24 cellular contexts compared by ENCODE assay signal in the genomic region with DNA sequence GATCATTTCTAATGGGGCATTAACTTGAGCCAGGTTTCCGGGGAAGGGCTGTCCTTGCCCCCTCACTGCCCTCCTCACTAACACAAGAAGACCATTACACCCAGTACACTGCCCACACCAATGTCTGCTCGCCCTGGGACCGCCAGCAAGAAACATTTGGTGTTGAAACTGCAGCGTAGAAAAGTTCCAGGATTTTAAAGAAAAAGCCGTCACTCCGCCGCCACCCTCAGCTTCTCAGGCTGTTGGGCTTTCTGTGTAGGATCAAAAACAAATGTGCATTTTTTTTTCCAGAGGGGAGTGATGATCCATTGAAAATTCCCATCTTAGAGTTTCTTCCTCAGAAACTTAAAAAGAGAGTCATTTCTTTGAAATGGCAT.
A peak's percentile ranks its signal among the peaks of the same experiment; 100 is the strongest.
DNase-seq lines count a peak whose midpoint lies in the region; ATAC-seq, FAIRE-seq and TF ChIP-seq lines count a peak whose summit lies in the region.
"Had no signal": no experiment of that assay in that cellular context is flagged by ENCODE, and none has a peak within 500 bp of the region (broad histone marks: within the 10 kb centered on the region; RNA-seq: fewer than 3 reads in every experiment).

No MANE protein-coding gene starts in this region.

- no peak for ATAC-seq in HG02852 (IDR thresholded peaks at IDR 0.05; ENCODE audit: unreplicated experiment)
- ATAC-seq: activated T-cell treated with anti-CD3 and anti-CD28 coated beads, Interleukin-2, amount 50 U/mL, for 4 hours; K562; stimulated activated memory B cell treated with anti-CD40 and anti-IgM and Interleukin-4, amounts not matched to agents 10 μg/mL and 1 μg/mL and 100 μg/mL, for 72 hours had no signal

- H3K4me1 ChIP-seq in astrocyte (ENCODE audit: insufficient read depth, low read length) (peaks cover 29% of the 10 kb centered on the region), right atrium auricular region (peaks cover 0 to 32% of the 10 kb centered on the region in 2 donors), sigmoid colon (peaks cover 0 to 30% (median 18%) of the 10 kb centered on the region in 4 donors)

- no peak for FAIRE-seq in astrocyte (lab: Jason Lieb, UNC)
- FAIRE-seq: K562, TTC549 had no signal

- DNase-seq in AG10803 (ENCODE audit: low read depth) (peak; percentile 52), astrocyte (ENCODE audit: low read depth) (no peak), right atrium auricular region (ENCODE audit: low spot score) (no peak), sigmoid colon (no peak), WERI-Rb-1 (no peak)
- no peak for DNase-seq in activated CD4-positive, alpha-beta T cell treated with anti-CD3 and anti-CD28 coated beads for 48 hours
- no peak for DNase-seq in activated CD4-positive, alpha-beta T cell treated with anti-CD3 and anti-CD28 coated beads for 4 hours
- DNase-seq: activated CD4-positive, alpha-beta T cell treated with anti-CD3 and anti-CD28 coated beads, Interleukin-2, amount 50 U/mL, for 48 hours; activated naive CD8-positive, alpha-beta T cell treated with anti-CD3 and anti-CD28 coated beads for 36 hours; activated T-cell treated with anti-CD3 and anti-CD28 coated beads, Interleukin-2, amount 50 U/mL, for 4 hours; immature natural killer cell; mammary epithelial cell; NCI-H1048; NCI-H526; OCI-M1; uterus had no signal

- H4K20me1 ChIP-seq in astrocyte (ENCODE audit: insufficient read depth, low read length): no peaks in the 10 kb centered on the region

- no peak for TF ChIP-seq POLR2A in sigmoid colon (IDR thresholded peaks at IDR 0.05)

- peaks cover 49% of the 10 kb centered on the region for H3K4me1 Mint-ChIP-seq in astrocyte (ENCODE audit: low read depth, unreplicated experiment)
- H3K4me1 Mint-ChIP-seq: activated naive CD8-positive, alpha-beta T cell treated with anti-CD3 and anti-CD28 coated beads for 36 hours; CD8-positive, alpha-beta memory T cell; central memory CD8-positive, alpha-beta T cell; immature natural killer cell; stimulated activated memory B cell treated with anti-CD40 and anti-IgM and Interleukin-4, amounts not matched to agents 10 μg/mL and 1 μg/mL and 100 μg/mL, for 72 hours had no signal

- no peaks in the 10 kb centered on the region for H3K27me3 ChIP-seq in astrocyte (ENCODE audit: insufficient read depth, low read length)
- no peaks in the 10 kb centered on the region for H3K27me3 ChIP-seq in right atrium auricular region
- H3K27me3 ChIP-seq in sigmoid colon: no peaks in the 10 kb centered on the region
- H3K27me3 ChIP-seq in WERI-Rb-1 (ENCODE audit: insufficient read depth, low read depth, severe bottlenecking): no peaks in the 10 kb centered on the region
- H3K27me3 ChIP-seq: neutrophil, uterus had no signal

- peaks cover 14% of the 10 kb centered on the region for H3K36me3 Mint-ChIP-seq in astrocyte (ENCODE audit: low read depth, unreplicated experiment)
- H3K36me3 Mint-ChIP-seq: activated naive CD8-positive, alpha-beta T cell treated with anti-CD3 and anti-CD28 coated beads for 36 hours; CD8-positive, alpha-beta memory T cell; immature natural killer cell; stimulated activated memory B cell treated with anti-CD40 and anti-IgM and Interleukin-4, amounts not matched to agents 10 μg/mL and 1 μg/mL and 100 μg/mL, for 72 hours had no signal

- TF ChIP-seq EP300 in sigmoid colon (IDR thresholded peaks at IDR 0.05): no peak

- H3K9me3 ChIP-seq in astrocyte (ENCODE audit: insufficient read depth, low read depth, low read length) (no peaks in the 10 kb centered on the region), right atrium auricular region (no peaks in the 10 kb centered on the region), sigmoid colon (no peaks in the 10 kb centered on the region), WERI-Rb-1 (ENCODE audit: severe bottlenecking) (no peaks in the 10 kb centered on the region)
- H3K9me3 ChIP-seq: neutrophil, uterus had no signal

- H3K4me3 Mint-ChIP-seq in astrocyte (ENCODE audit: unreplicated experiment): peak overlapping the region; percentile 62
- H3K4me3 Mint-ChIP-seq: activated naive CD8-positive, alpha-beta T cell treated with anti-CD3 and anti-CD28 coated beads for 36 hours; activated T-cell treated with anti-CD3 and anti-CD28 coated beads, Interleukin-2, amount 50 U/mL, for 4 hours; CD8-positive, alpha-beta memory T cell; central memory CD8-positive, alpha-beta T cell; immature natural killer cell; stimulated activated memory B cell treated with anti-CD40 and anti-IgM and Interleukin-4, amounts not matched to agents 10 μg/mL and 1 μg/mL and 100 μg/mL, for 72 hours had no signal

- no peaks in the 10 kb centered on the region for H3K27me3 Mint-ChIP-seq in astrocyte (ENCODE audit: low read depth, unreplicated experiment)
- H3K27me3 Mint-ChIP-seq: activated naive CD8-positive, alpha-beta T cell treated with anti-CD3 and anti-CD28 coated beads for 36 hours; central memory CD8-positive, alpha-beta T cell; stimulated activated memory B cell treated with anti-CD40 and anti-IgM and Interleukin-4, amounts not matched to agents 10 μg/mL and 1 μg/mL and 100 μg/mL, for 72 hours had no signal

- peak overlapping the region; percentile 54 for H2AFZ ChIP-seq in astrocyte (ENCODE audit: low read depth, low read length)

- peak overlapping the region; percentile 78 for H3K9ac ChIP-seq in astrocyte (ENCODE audit: low read length)

- TF ChIP-seq CTCF in AG10803 (conservative IDR thresholded peaks at IDR 0.05; ENCODE audit: low read length) (no peak), astrocyte (IDR thresholded peaks at IDR 0.05; ENCODE audit: insufficient read depth, low read depth, low read length) (no peak), right atrium auricular region (IDR thresholded peaks at IDR 0.05) (no peak), sigmoid colon (IDR thresholded peaks at IDR 0.05) (no peak), WERI-Rb-1 (IDR thresholded peaks at IDR 0.05; ENCODE audit: low read depth, low read length) (no peak)

- H3K36me3 ChIP-seq in astrocyte (ENCODE audit: insufficient read depth, low read length) (peaks cover 5% of the 10 kb centered on the region), right atrium auricular region (no peaks in the 10 kb centered on the region), sigmoid colon (no peaks in the 10 kb centered on the region), WERI-Rb-1 (no peaks in the 10 kb centered on the region)
- H3K36me3 ChIP-seq: neutrophil, uterus had no signal

- intact Hi-C loops in sigmoid colon (cut with DNase I): no loop called here

- WGBS in sigmoid colon, 2 donors: 87 to 93% methylated on average over 7 of the region's 7 CpGs

- peak overlapping the region; percentile 24 for H3K4me3 ChIP-seq in AG10803 (ENCODE audit: low read length)
- no peak overlapping the region for H3K4me3 ChIP-seq in astrocyte (ENCODE audit: insufficient read depth, low read depth, low read length)
- H3K4me3 ChIP-seq in right atrium auricular region: no peak overlapping the region
- H3K4me3 ChIP-seq in sigmoid colon: no peak overlapping the region
- H3K4me3 ChIP-seq in WERI-Rb-1 (ENCODE audit: low read depth, low read length): no peak overlapping the region
- H3K4me3 ChIP-seq: K562, SK-N-MC, uterus had no signal

- peak overlapping the region; percentile 69 for H3K4me2 ChIP-seq in astrocyte (ENCODE audit: low read length)

- peak overlapping the region; percentile 93 for H3K27ac ChIP-seq in astrocyte (ENCODE audit: low read depth, low read length)
- H3K27ac ChIP-seq in right atrium auricular region: peak overlapping the region; percentile 67 to 70
- peak overlapping the region; percentile 33 to 68 (median 34) for H3K27ac ChIP-seq in sigmoid colon
- no peak overlapping the region for H3K27ac ChIP-seq in WERI-Rb-1
- H3K27ac ChIP-seq: neutrophil, SK-N-MC, uterus had no signal

- H3K79me2 ChIP-seq in astrocyte (ENCODE audit: insufficient read depth, low read length): peaks cover 85% of the 10 kb centered on the region

- H3K27ac Mint-ChIP-seq in astrocyte (ENCODE audit: unreplicated experiment): peak overlapping the region; percentile 98
- H3K27ac Mint-ChIP-seq: activated naive CD8-positive, alpha-beta T cell treated with anti-CD3 and anti-CD28 coated beads for 36 hours; CD8-positive, alpha-beta memory T cell; immature natural killer cell; stimulated activated memory B cell treated with anti-CD40 and anti-IgM and Interleukin-4, amounts not matched to agents 10 μg/mL and 1 μg/mL and 100 μg/mL, for 72 hours had no signal

- no peaks in the 10 kb centered on the region for H3K9me3 Mint-ChIP-seq in astrocyte (ENCODE audit: unreplicated experiment)
- H3K9me3 Mint-ChIP-seq: activated naive CD8-positive, alpha-beta T cell treated with anti-CD3 and anti-CD28 coated beads for 36 hours; activated T-cell treated with anti-CD3 and anti-CD28 coated beads, Interleukin-2, amount 50 U/mL, for 4 hours; CD8-positive, alpha-beta memory T cell; central memory CD8-positive, alpha-beta T cell; immature natural killer cell; stimulated activated memory B cell treated with anti-CD40 and anti-IgM and Interleukin-4, amounts not matched to agents 10 μg/mL and 1 μg/mL and 100 μg/mL, for 72 hours had no signal
